Comparison of ENCODE assay signal across 8 cellular contexts in the genomic region with DNA sequence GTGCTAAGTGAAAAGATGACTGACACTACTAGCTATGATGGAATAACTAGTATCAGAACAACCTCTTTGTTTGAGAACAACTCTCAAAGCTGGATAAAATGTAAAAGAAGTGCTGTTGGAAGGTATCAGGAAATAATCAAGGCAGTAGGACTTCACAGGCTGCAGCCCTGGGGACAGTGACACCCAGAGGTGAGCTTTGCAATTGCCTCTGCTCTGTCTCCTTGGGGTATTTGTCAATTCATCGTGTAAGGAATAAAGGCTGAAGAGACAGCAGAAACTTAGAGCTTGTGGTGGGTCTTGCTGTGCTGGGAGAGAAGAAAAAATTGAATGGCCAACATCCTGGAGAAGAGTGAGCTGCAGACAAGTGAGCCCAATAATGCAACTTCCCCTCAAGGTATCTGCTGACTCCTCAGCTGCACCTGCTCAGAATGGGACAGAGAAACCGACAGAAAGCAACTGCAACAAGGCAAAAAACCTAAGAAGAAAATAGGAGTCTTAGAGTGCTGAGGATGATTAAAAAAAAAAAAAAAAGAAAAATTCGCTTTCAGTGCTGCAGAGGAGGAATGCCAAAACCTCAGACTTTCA.
DNase-seq lines count a peak whose midpoint lies in the region; ATAC-seq and TF ChIP-seq lines count a peak whose summit lies in the region.

No MANE protein-coding gene starts in this region.

- TF ChIP-seq CTCF in left lung (IDR thresholded peaks at IDR 0.05) = peak; percentile 13 to 25
- peak in 1 of 7 experiments; percentile 11 for TF ChIP-seq CTCF in stomach (IDR thresholded peaks at IDR 0.05)

- CTCF ChIA-PET in activated CD4-positive, alpha-beta memory T cell treated with anti-CD3 and anti-CD28 coated beads for 36 hours (lab: Charles Lee) = interaction anchor here (0.7 to 1.5 kb wide), 9 partner anchors 9 to 71 kb away, joined by 3 to 6 read pairs (median 4); no protein-coding TSS in a partner anchor
- CTCF ChIA-PET in activated CD4-positive, alpha-beta memory T cell treated with anti-CD3 and anti-CD28 coated beads, Interleukin-2, amount 10 ng/mL, durations not matched to agents 7 days and 5 days (lab: Charles Lee) = interaction anchor here (0.6 to 1.7 kb wide), 7 partner anchors 12 to 264 kb away, joined by 3 to 4 read pairs (median 3); no protein-coding TSS in a partner anchor
- CTCF ChIA-PET in activated CD8-positive, alpha-beta T cell treated with anti-CD3 and anti-CD28 coated beads, Interleukin-2, amount 10 ng/mL, durations not matched to agents 7 days and 5 days (lab: Charles Lee) = interaction anchor here (0.9 to 1.3 kb wide), 4 partner anchors 18 to 56 kb away, joined by 3 to 4 read pairs (median 3); no protein-coding TSS in a partner anchor

- no peaks in the 10 kb centered on the region for H3K36me3 Mint-ChIP-seq in activated CD4-positive, alpha-beta memory T cell treated with anti-CD3 and anti-CD28 coated beads for 36 hours
- no peaks in the 10 kb centered on the region for H3K36me3 Mint-ChIP-seq in activated CD4-positive, alpha-beta memory T cell treated with anti-CD3 and anti-CD28 coated beads, Interleukin-2, amount 10 ng/mL, durations not matched to agents 7 days and 5 days (ENCODE audit: low read depth)
- H3K36me3 Mint-ChIP-seq in activated CD8-positive, alpha-beta T cell treated with anti-CD3 and anti-CD28 coated beads, Interleukin-2, amount 10 ng/mL, durations not matched to agents 7 days and 5 days (ENCODE audit: low read depth) = no peaks in the 10 kb centered on the region

- H3K27ac ChIP-seq in Karpas-422 (ENCODE audit: low read length) = no peak overlapping the region
- H3K27ac ChIP-seq in left lung = no peak overlapping the region
- no peak overlapping the region for H3K27ac ChIP-seq in stomach

- TF ChIP-seq POLR2A in stomach (IDR thresholded peaks at IDR 0.05) = no peak

- peak; percentile 38 for DNase-seq in activated CD4-positive, alpha-beta memory T cell treated with anti-CD3 and anti-CD28 coated beads for 36 hours
- DNase-seq in activated CD4-positive, alpha-beta memory T cell treated with anti-CD3 and anti-CD28 coated beads, Interleukin-2, amount 10 ng/mL, durations not matched to agents 7 days and 5 days = no peak
- peak; percentile 70 for DNase-seq in Karpas-422
- DNase-seq in activated CD8-positive, alpha-beta T cell treated with anti-CD3 and anti-CD28 coated beads, Interleukin-2, amount 10 ng/mL, durations not matched to agents 7 days and 5 days = peak; percentile 22
- no peak for DNase-seq in left lung
- no peak for DNase-seq in NOMO-1 treated with DMSO at 0.1 percent for 48 hours (lab: John Stamatoyannopoulos, UW; ENCODE audit: unreplicated experiment)
- DNase-seq in stomach = no peak

- TF ChIP-seq EP300 in stomach (IDR thresholded peaks at IDR 0.05) = no peak

- H3K9me3 Mint-ChIP-seq in activated CD4-positive, alpha-beta memory T cell treated with anti-CD3 and anti-CD28 coated beads for 36 hours = no peaks in the 10 kb centered on the region
- H3K9me3 Mint-ChIP-seq in activated CD4-positive, alpha-beta memory T cell treated with anti-CD3 and anti-CD28 coated beads, Interleukin-2, amount 10 ng/mL, durations not matched to agents 7 days and 5 days = no peaks in the 10 kb centered on the region
- no peaks in the 10 kb centered on the region for H3K9me3 Mint-ChIP-seq in activated CD8-positive, alpha-beta T cell treated with anti-CD3 and anti-CD28 coated beads, Interleukin-2, amount 10 ng/mL, durations not matched to agents 7 days and 5 days (ENCODE audit: insufficient read depth)

- no peaks in the 10 kb centered on the region for H3K36me3 ChIP-seq in Karpas-422 (ENCODE audit: insufficient read depth, low read length)
- no peaks in the 10 kb centered on the region for H3K36me3 ChIP-seq in left lung
- H3K36me3 ChIP-seq in stomach = no peaks in the 10 kb centered on the region

- no peak overlapping the region for H2AFZ ChIP-seq in Karpas-422 (ENCODE audit: low read length)

- no peaks in the 10 kb centered on the region for H3K9me2 ChIP-seq in Karpas-422 (replicated peaks; ENCODE audit: insufficient read depth, low read length)

- no peak overlapping the region for H3K4me2 ChIP-seq in Karpas-422 (ENCODE audit: low read depth, low read length, poor library complexity, severe bottlenecking)

- H3K9ac ChIP-seq in Karpas-422 (ENCODE audit: low read length) = no peak overlapping the region

- H3K27ac Mint-ChIP-seq in activated CD4-positive, alpha-beta memory T cell treated with anti-CD3 and anti-CD28 coated beads for 36 hours = no peak overlapping the region
- no peak overlapping the region for H3K27ac Mint-ChIP-seq in activated CD4-positive, alpha-beta memory T cell treated with anti-CD3 and anti-CD28 coated beads, Interleukin-2, amount 10 ng/mL, durations not matched to agents 7 days and 5 days
- H3K27ac Mint-ChIP-seq in activated CD8-positive, alpha-beta T cell treated with anti-CD3 and anti-CD28 coated beads, Interleukin-2, amount 10 ng/mL, durations not matched to agents 7 days and 5 days = no peak overlapping the region

- peaks cover 17% of the 10 kb centered on the region for H3K27me3 Mint-ChIP-seq in activated CD4-positive, alpha-beta memory T cell treated with anti-CD3 and anti-CD28 coated beads for 36 hours
- peaks cover 14% of the 10 kb centered on the region for H3K27me3 Mint-ChIP-seq in activated CD4-positive, alpha-beta memory T cell treated with anti-CD3 and anti-CD28 coated beads, Interleukin-2, amount 10 ng/mL, durations not matched to agents 7 days and 5 days
- H3K27me3 Mint-ChIP-seq in activated CD8-positive, alpha-beta T cell treated with anti-CD3 and anti-CD28 coated beads, Interleukin-2, amount 10 ng/mL, durations not matched to agents 7 days and 5 days (ENCODE audit: low read depth) = peaks cover 6% of the 10 kb centered on the region

- no peaks in the 10 kb centered on the region for H4K20me1 ChIP-seq in Karpas-422 (ENCODE audit: insufficient read depth, low read depth, low read length)

- peak; percentile 98 for ATAC-seq in GM21576 (IDR thresholded peaks at IDR 0.05; ENCODE audit: unreplicated experiment)
- ATAC-seq in activated CD8-positive, alpha-beta T cell treated with anti-CD3 and anti-CD28 coated beads, Interleukin-2, amount 10 ng/mL, durations not matched to agents 7 days and 5 days = no peak
- ATAC-seq in left lung = peak; percentile 70

- POLR2A ChIA-PET in activated CD4-positive, alpha-beta memory T cell treated with anti-CD3 and anti-CD28 coated beads for 36 hours (lab: Charles Lee) = no interaction called here
- POLR2A ChIA-PET in activated CD4-positive, alpha-beta memory T cell treated with anti-CD3 and anti-CD28 coated beads, Interleukin-2, amount 10 ng/mL, durations not matched to agents 7 days and 5 days (lab: Charles Lee) = no interaction called here
- POLR2A ChIA-PET in activated CD8-positive, alpha-beta T cell treated with anti-CD3 and anti-CD28 coated beads, Interleukin-2, amount 10 ng/mL, durations not matched to agents 7 days and 5 days (lab: Charles Lee) = no interaction called here

- H3K4me3 Mint-ChIP-seq in activated CD4-positive, alpha-beta memory T cell treated with anti-CD3 and anti-CD28 coated beads for 36 hours = no peak overlapping the region
- no peak overlapping the region for H3K4me3 Mint-ChIP-seq in activated CD4-positive, alpha-beta memory T cell treated with anti-CD3 and anti-CD28 coated beads, Interleukin-2, amount 10 ng/mL, durations not matched to agents 7 days and 5 days
- no peak overlapping the region for H3K4me3 Mint-ChIP-seq in activated CD8-positive, alpha-beta T cell treated with anti-CD3 and anti-CD28 coated beads, Interleukin-2, amount 10 ng/mL, durations not matched to agents 7 days and 5 days

- H3K9me3 ChIP-seq in Karpas-422 (ENCODE audit: low read length) = no peaks in the 10 kb centered on the region
- no peaks in the 10 kb centered on the region for H3K9me3 ChIP-seq in left lung
- H3K9me3 ChIP-seq in stomach = no peaks in the 10 kb centered on the region

- H3K4me3 ChIP-seq in Karpas-422 (ENCODE audit: low read length) (no peak overlapping the region), left lung (no peak overlapping the region), stomach (no peak overlapping the region)

- no peaks in the 10 kb centered on the region for H3K4me1 ChIP-seq in Karpas-422 (ENCODE audit: low read length)
- no peaks in the 10 kb centered on the region for H3K4me1 ChIP-seq in left lung
- H3K4me1 ChIP-seq in stomach = no peaks in the 10 kb centered on the region

- H3K27me3 ChIP-seq in Karpas-422 (ENCODE audit: low read length) = no peaks in the 10 kb centered on the region
- H3K27me3 ChIP-seq in left lung = no peaks in the 10 kb centered on the region
- H3K27me3 ChIP-seq in stomach = no peaks in the 10 kb centered on the region

- WGBS in stomach, 5 donors = 36 to 58% (median 51%) methylated on average over 3 of the region's 3 CpGs

- no peaks in the 10 kb centered on the region for H3K4me1 Mint-ChIP-seq in activated CD4-positive, alpha-beta memory T cell treated with anti-CD3 and anti-CD28 coated beads for 36 hours (ENCODE audit: low read depth)
- H3K4me1 Mint-ChIP-seq in activated CD4-positive, alpha-beta memory T cell treated with anti-CD3 and anti-CD28 coated beads, Interleukin-2, amount 10 ng/mL, durations not matched to agents 7 days and 5 days = no peaks in the 10 kb centered on the region
- H3K4me1 Mint-ChIP-seq in activated CD8-positive, alpha-beta T cell treated with anti-CD3 and anti-CD28 coated beads, Interleukin-2, amount 10 ng/mL, durations not matched to agents 7 days and 5 days (ENCODE audit: low read depth) = no peaks in the 10 kb centered on the region

- no peaks in the 10 kb centered on the region for H3K79me2 ChIP-seq in Karpas-422 (ENCODE audit: low read length)

- intact Hi-C loops in activated CD4-positive, alpha-beta memory T cell treated with anti-CD3 and anti-CD28 coated beads for 36 hours (cut with micrococcal nuclease) = no loop called here
- intact Hi-C loops in left lung (cut with DNase I) = no loop called here
- intact Hi-C loops in stomach (cut with DNase I; ENCODE audit: low total_unique reads) = no loop called here

Comparison
In these comparisons a context has a peak if more than half of its experiments do, and no peak if none do; other contexts are left out.
1. DNase-seq: peak in activated CD4-positive, alpha-beta memory T cell treated with anti-CD3 and anti-CD28 coated beads for 36 hours (single experiment), Karpas-422 (single experiment) and activated CD8-positive, alpha-beta T cell treated with anti-CD3 and anti-CD28 coated beads, Interleukin-2, amount 10 ng/mL, durations not matched to agents 7 days and 5 days (single experiment); none in activated CD4-positive, alpha-beta memory T cell treated with anti-CD3 and anti-CD28 coated beads, Interleukin-2, amount 10 ng/mL, durations not matched to agents 7 days and 5 days (single experiment), left lung (0 of 2), NOMO-1 treated with DMSO at 0.1 percent for 48 hours (single experiment) and stomach (single experiment).